ENCODE assay signal across 19 cellular contexts in genomic region chr18:28858248-28858647, GRCh38.
A peak's percentile ranks its signal among the peaks of the same experiment; 100 is the strongest.
DNase-seq lines count a peak whose midpoint lies in the region; ATAC-seq and TF ChIP-seq lines count a peak whose summit lies in the region.
"Had no signal": no experiment of that assay in that cellular context is flagged by ENCODE, and none has a peak within 500 bp of the region (broad histone marks: within the 10 kb centered on the region; RNA-seq: fewer than 3 reads in every experiment).

No MANE protein-coding gene starts in this region.

- H3K4me2 ChIP-seq in smooth muscle cell: no peak overlapping the region
- H3K4me2 ChIP-seq: A549; BLaER1 treated with 17β-estradiol and CSF1 and Interleukin-3, amounts not matched to agents 10 nM and 100 nM had no signal

- DNase-seq in Right ventricle myocardium inferior (ENCODE audit: missing footprints) (no peak), right cardiac atrium (no peak), left ventricle myocardium superior (no peak), left ventricle myocardium inferior (no peak), smooth muscle cell (lab: John Stamatoyannopoulos, UW; ENCODE audit: unreplicated experiment) (no peak), germinal center (ENCODE audit: low spot score) (no peak)
- DNase-seq: AML-193; CD4-positive, alpha-beta T cell; CD8-positive, alpha-beta T cell; COR-L47; DMS 273 treated with DMSO at 0.1 percent for 48 hours; DMS153; DMS53; DMS79; GF-D8 had no signal

- H3K9ac ChIP-seq in smooth muscle cell (ENCODE audit: low read depth): no peak overlapping the region
- H3K9ac ChIP-seq: BLaER1 treated with 17β-estradiol and CSF1 and Interleukin-3, amounts not matched to agents 10 nM and 100 nM had no signal

- no peaks in the 10 kb centered on the region for H3K79me2 ChIP-seq in smooth muscle cell (ENCODE audit: low read depth)

- H3K4me3 ChIP-seq in right cardiac atrium (ENCODE audit: low read length): no peak overlapping the region
- H3K4me3 ChIP-seq in left ventricle myocardium inferior: no peak overlapping the region
- H3K4me3 ChIP-seq in smooth muscle cell: no peak overlapping the region
- H3K4me3 ChIP-seq: A549; BLaER1 treated with 17β-estradiol and CSF1 and Interleukin-3, amounts not matched to agents 10 nM and 100 nM had no signal

- H2AFZ ChIP-seq in smooth muscle cell (ENCODE audit: low read depth): peak overlapping the region; percentile 12

- H3K36me3 ChIP-seq in left ventricle myocardium inferior: no peaks in the 10 kb centered on the region
- no peaks in the 10 kb centered on the region for H3K36me3 ChIP-seq in smooth muscle cell (ENCODE audit: low read depth)
- H3K36me3 ChIP-seq: BLaER1 treated with 17β-estradiol and CSF1 and Interleukin-3, amounts not matched to agents 10 nM and 100 nM had no signal

- TF ChIP-seq CTCF in left ventricle myocardium inferior (IDR thresholded peaks at IDR 0.05; ENCODE audit: borderline replicate concordance) (no peak), smooth muscle cell (IDR thresholded peaks at IDR 0.05; ENCODE audit: borderline replicate concordance, insufficient read depth, poor library complexity, severe bottlenecking) (no peak)

- no peaks in the 10 kb centered on the region for H4K20me1 ChIP-seq in smooth muscle cell (ENCODE audit: low read depth)
- H4K20me1 ChIP-seq: BLaER1 treated with 17β-estradiol and CSF1 and Interleukin-3, amounts not matched to agents 10 nM and 100 nM had no signal

- H3K27me3 ChIP-seq in right cardiac atrium (ENCODE audit: control insufficient read depth, insufficient read depth) (no peaks in the 10 kb centered on the region), left ventricle myocardium inferior (ENCODE audit: low read depth) (no peaks in the 10 kb centered on the region), smooth muscle cell (ENCODE audit: low read depth) (no peaks in the 10 kb centered on the region)
- H3K27me3 ChIP-seq: BLaER1 treated with 17β-estradiol and CSF1 and Interleukin-3, amounts not matched to agents 10 nM and 100 nM had no signal

- intact Hi-C loops in Right ventricle myocardium inferior (cut with DNase I) (no loop called here), right cardiac atrium (cut with DNase I) (no loop called here), left ventricle myocardium superior (cut with micrococcal nuclease) (no loop called here), left ventricle myocardium inferior (cut with micrococcal nuclease) (no loop called here)

- WGBS in right cardiac atrium: 93% methylated on average over 1 of the region's 1 CpG
- 86% methylated on average over 1 of the region's 1 CpG for WGBS in smooth muscle cell (ENCODE audit: low lambda C conversion rate)

- H3K4me1 ChIP-seq in right cardiac atrium (ENCODE audit: control insufficient read depth, insufficient read depth, low read length) (no peaks in the 10 kb centered on the region), left ventricle myocardium inferior (peaks cover 17% of the 10 kb centered on the region), smooth muscle cell (ENCODE audit: low read depth) (no peaks in the 10 kb centered on the region)

- H3F3A ChIP-seq in smooth muscle cell (ENCODE audit: low read depth): no peaks in the 10 kb centered on the region

- H3K27ac ChIP-seq in right cardiac atrium (ENCODE audit: low read length) (no peak overlapping the region), left ventricle myocardium inferior (replicated peaks) (no peak overlapping the region), smooth muscle cell (ENCODE audit: low read depth) (no peak overlapping the region)
- H3K27ac ChIP-seq: 22Rv1; A549; BLaER1 treated with 17β-estradiol and CSF1 and Interleukin-3, amounts not matched to agents 10 nM and 100 nM; C4-2B had no signal

- ATAC-seq in Right ventricle myocardium inferior (peak; percentile 56), right cardiac atrium (no peak), left ventricle myocardium superior (peak; percentile 54)
- ATAC-seq: A549; CD8-positive, alpha-beta T cell had no signal

- no peaks in the 10 kb centered on the region for H3K9me3 ChIP-seq in right cardiac atrium (ENCODE audit: control insufficient read depth, low read length)
- H3K9me3 ChIP-seq in left ventricle myocardium inferior (replicated peaks): no peaks in the 10 kb centered on the region
- H3K9me3 ChIP-seq in smooth muscle cell (replicated peaks; ENCODE audit: low read depth): no peaks in the 10 kb centered on the region
- H3K9me3 ChIP-seq: A549; BLaER1 treated with 17β-estradiol and CSF1 and Interleukin-3, amounts not matched to agents 10 nM and 100 nM had no signal

Comparison
In these comparisons a context has a peak if more than half of its experiments do, and no peak if none do; other contexts are left out.
1. ATAC-seq: peak in Right ventricle myocardium inferior (single experiment) and left ventricle myocardium superior (single experiment); none in right cardiac atrium (0 of 2).